14 cellular contexts compared by ENCODE assay signal in the genomic region with DNA sequence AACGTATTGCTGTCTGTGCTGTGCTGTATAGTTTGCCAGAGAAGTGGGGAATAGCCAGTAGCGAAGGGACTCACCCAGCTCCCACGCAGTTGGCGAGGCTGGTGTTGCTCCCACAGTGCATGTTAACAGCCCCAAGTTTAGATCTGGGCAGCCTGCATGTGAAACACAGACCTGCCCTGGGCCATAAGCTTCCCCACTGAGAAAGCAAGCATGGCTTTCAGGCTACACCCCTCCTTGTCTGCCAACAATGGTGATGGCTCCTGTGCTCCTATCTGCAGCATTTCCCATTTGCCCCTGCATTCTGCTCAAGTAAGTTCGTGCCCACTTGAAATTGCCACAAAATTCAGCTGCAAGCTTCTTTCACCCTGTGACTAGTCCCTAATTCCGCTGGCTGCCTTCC. TPM values are rescaled to one million over a fixed set of nuclear protein-coding genes. Genes with fewer than 3 reads are reported as not detected.
DNase-seq lines count a peak whose midpoint lies in the region; ATAC-seq and TF ChIP-seq lines count a peak whose summit lies in the region.
"Had no signal": no experiment of that assay in that cellular context is flagged by ENCODE, and none has a peak within 500 bp of the region (broad histone marks: within the 10 kb centered on the region; RNA-seq: fewer than 3 reads in every experiment).

No MANE protein-coding gene starts in this region.

- intact Hi-C loops in Right ventricle myocardium superior (cut with DNase I) = no loop called here

- H3K4me1 Mint-ChIP-seq in progenitor cell of endocrine pancreas (ENCODE audit: low read depth) = peaks cover 2% of the 10 kb centered on the region

- TF ChIP-seq CTCF in right atrium auricular region (IDR thresholded peaks at IDR 0.05) (no peak), progenitor cell of endocrine pancreas (IDR thresholded peaks at IDR 0.05; ENCODE audit: unreplicated experiment) (no peak)

- no peak overlapping the region for H3K27ac ChIP-seq in right atrium auricular region

- H3K36me3 Mint-ChIP-seq in progenitor cell of endocrine pancreas (ENCODE audit: insufficient read depth) = peaks cover 17% of the 10 kb centered on the region

- no peaks in the 10 kb centered on the region for H3K4me1 ChIP-seq in right atrium auricular region
- H3K4me1 ChIP-seq: HAP-1 had no signal

- H3K36me3 ChIP-seq in right atrium auricular region = no peaks in the 10 kb centered on the region
- H3K36me3 ChIP-seq: HAP-1 had no signal

- no peaks in the 10 kb centered on the region for H3K27me3 ChIP-seq in right atrium auricular region

- H3K27ac Mint-ChIP-seq in progenitor cell of endocrine pancreas = peak overlapping the region; percentile 25
- H3K27ac Mint-ChIP-seq: CD4-positive, alpha-beta T cell; HFFc6 had no signal

- no peak overlapping the region for H3K4me3 ChIP-seq in right atrium auricular region
- H3K4me3 ChIP-seq: HAP-1 had no signal

- ATAC-seq in Right ventricle myocardium superior (ENCODE audit: poor library complexity) = peak; percentile 10
- no peak for ATAC-seq in HG02938 (IDR thresholded peaks at IDR 0.05; ENCODE audit: unreplicated experiment)

- H3K27me3 Mint-ChIP-seq in progenitor cell of endocrine pancreas = no peaks in the 10 kb centered on the region
- H3K27me3 Mint-ChIP-seq: CD4-positive, alpha-beta T cell had no signal

- H3K4me3 Mint-ChIP-seq in progenitor cell of endocrine pancreas (ENCODE audit: low read depth) = no peak overlapping the region
- H3K4me3 Mint-ChIP-seq: CD4-positive, alpha-beta T cell; HFFc6 had no signal

- no peaks in the 10 kb centered on the region for H3K9me3 ChIP-seq in right atrium auricular region
- H3K9me3 ChIP-seq: HAP-1 had no signal

- DNase-seq in Right ventricle myocardium superior = no peak
- DNase-seq in right atrium auricular region (ENCODE audit: low spot score) = no peak
- DNase-seq in iPS-NIHi7 (ENCODE audit: extremely low spot score) = peak; percentile 16
- DNase-seq in progenitor cell of endocrine pancreas (ENCODE audit: low spot score, unreplicated experiment) = no peak
- no peak for DNase-seq in stimulated activated CD4-positive, alpha-beta T cell treated with anti-CD3 and anti-CD28 coated beads, Interleukin-4, amount 100 ng/mL, for 1 hour
- DNase-seq in T-helper 9 cell = no peak
- DNase-seq: ACHN; CD4-positive, alpha-beta T cell; DMS79; GOT3; HFFc6; KBM-7 had no signal

- peaks cover 11% of the 10 kb centered on the region for H3K9me3 Mint-ChIP-seq in progenitor cell of endocrine pancreas (ENCODE audit: low read depth)
- H3K9me3 Mint-ChIP-seq: CD4-positive, alpha-beta T cell; HFFc6 had no signal

RNA-seq across cellular contexts. Expression of a gene that starts 57.5 kb away (rescaled TPM):
- total RNA-seq in Right ventricle myocardium superior (2.1 TPM), right atrium auricular region (1 to 10 TPM; 1.8 to 2.5 TPM), progenitor cell of endocrine pancreas (5.7 and 6.4 TPM in 2 replicates)

RNA-seq across cellular contexts. Expression of a gene that starts 58.8 kb away (rescaled TPM):
- total RNA-seq in Right ventricle myocardium superior (182 TPM), right atrium auricular region (10 to 100 TPM; 69.4 to 81.9 TPM), progenitor cell of endocrine pancreas (31.7 and 39.4 TPM in 2 replicates)
